ENCODE assay signal across 14 cellular contexts in the genomic region with DNA sequence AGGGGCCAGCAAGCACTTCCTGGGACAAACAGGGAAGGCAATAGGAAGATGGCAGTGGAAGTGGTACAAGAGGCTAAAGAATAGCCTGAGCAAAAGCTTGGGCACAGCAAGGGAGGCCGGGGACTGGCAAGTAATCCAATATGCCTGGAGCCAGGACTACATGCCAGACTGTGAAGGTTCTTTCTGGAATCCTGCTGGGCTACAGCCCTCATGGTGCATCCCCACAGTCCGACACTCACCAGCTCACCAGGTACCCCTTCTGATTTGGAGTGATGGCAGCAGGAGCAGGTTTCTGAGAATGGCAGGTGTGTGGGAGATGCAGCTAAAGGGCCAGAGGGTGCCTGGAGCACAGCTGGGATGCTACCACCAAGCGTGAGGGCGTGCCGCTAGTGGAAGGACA. TPM values are rescaled to one million over a fixed set of nuclear protein-coding genes. Genes with fewer than 3 reads are reported as not detected.
A peak's percentile ranks its signal among the peaks of the same experiment; 100 is the strongest.
DNase-seq lines count a peak whose midpoint lies in the region; TF ChIP-seq lines count a peak whose summit lies in the region.
"Had no signal": no experiment of that assay in that cellular context is flagged by ENCODE, and none has a peak within 500 bp of the region (broad histone marks: within the 10 kb centered on the region; RNA-seq: fewer than 3 reads in every experiment).

No MANE protein-coding gene starts in this region.

- no peaks in the 10 kb centered on the region for H3K36me3 Mint-ChIP-seq in osteocyte (ENCODE audit: unreplicated experiment)
- no peaks in the 10 kb centered on the region for H3K36me3 Mint-ChIP-seq in activated CD4-positive, alpha-beta memory T cell treated with anti-CD3 and anti-CD28 coated beads, Interleukin-2, amount 10 ng/mL, durations not matched to agents 7 days and 5 days (ENCODE audit: low read depth)

- H3K36me3 ChIP-seq in HEK293 (ENCODE audit: control insufficient read depth in 2 of 2, insufficient read depth in 1 of 2, low read length in 2 of 2): peaks cover 0 to 6% of the 10 kb centered on the region in 2 experiments; a peak in 1 of 3 replicates
- no peaks in the 10 kb centered on the region for H3K36me3 ChIP-seq in OCI-LY7 (ENCODE audit: insufficient read depth, low read length)

- no peaks in the 10 kb centered on the region for H3K79me2 ChIP-seq in OCI-LY7 (ENCODE audit: insufficient read depth, low read depth, low read length)

- H3K27ac ChIP-seq in HEK293 (ENCODE audit: extremely low read depth, low read depth, low read length): no peak overlapping the region
- H3K27ac ChIP-seq in OCI-LY7 (ENCODE audit: low read depth, low read length, poor library complexity, severe bottlenecking): no peak overlapping the region
- H3K27ac ChIP-seq: GM23248 had no signal

- CTCF ChIA-PET in HEK293 (lab: Yijun Ruan, JAX) (interaction anchor here (0.7 kb wide), 1 partner anchor 8 kb away, joined by 3 read pairs; no protein-coding TSS in a partner anchor), OCI-LY7 (lab: Charles Lee; ENCODE audit: unreplicated experiment) (no interaction called here)
- CTCF ChIA-PET in activated CD4-positive, alpha-beta memory T cell treated with anti-CD3 and anti-CD28 coated beads, Interleukin-2, amount 10 ng/mL, durations not matched to agents 7 days and 5 days (lab: Charles Lee): no interaction called here

- no peak overlapping the region for H2AFZ ChIP-seq in OCI-LY7 (ENCODE audit: low read length)
- H2AFZ ChIP-seq: GM23248 had no signal

- no peaks in the 10 kb centered on the region for H4K20me1 ChIP-seq in OCI-LY7 (ENCODE audit: insufficient read depth, low read length)

- H3K4me3 ChIP-seq in HEK293 (ENCODE audit: low read depth, low read length) (no peak overlapping the region), OCI-LY7 (ENCODE audit: low read depth, low read length, poor library complexity, severe bottlenecking) (no peak overlapping the region)
- H3K4me3 ChIP-seq: GM23248 had no signal

- peaks cover 2% of the 10 kb centered on the region for H3K4me1 Mint-ChIP-seq in osteocyte (ENCODE audit: unreplicated experiment)
- no peaks in the 10 kb centered on the region for H3K4me1 Mint-ChIP-seq in activated CD4-positive, alpha-beta memory T cell treated with anti-CD3 and anti-CD28 coated beads, Interleukin-2, amount 10 ng/mL, durations not matched to agents 7 days and 5 days

- H3K27me3 Mint-ChIP-seq in osteocyte (ENCODE audit: unreplicated experiment): no peaks in the 10 kb centered on the region
- H3K27me3 Mint-ChIP-seq in activated CD4-positive, alpha-beta memory T cell treated with anti-CD3 and anti-CD28 coated beads, Interleukin-2, amount 10 ng/mL, durations not matched to agents 7 days and 5 days: no peaks in the 10 kb centered on the region
- H3K27me3 Mint-ChIP-seq: CD4-positive, alpha-beta memory T cell had no signal

- H3K27ac Mint-ChIP-seq in osteocyte (ENCODE audit: unreplicated experiment): no peak overlapping the region
- H3K27ac Mint-ChIP-seq in activated CD4-positive, alpha-beta memory T cell treated with anti-CD3 and anti-CD28 coated beads, Interleukin-2, amount 10 ng/mL, durations not matched to agents 7 days and 5 days: no peak overlapping the region
- H3K27ac Mint-ChIP-seq: CD4-positive, alpha-beta memory T cell had no signal

- POLR2A ChIA-PET in HEK293 (lab: Yijun Ruan, JAX) (no interaction called here), OCI-LY7 (lab: Charles Lee) (interaction anchor here (0.5 to 0.7 kb wide), 3 partner anchors 39 to 335 kb away, joined by 3 to 4 read pairs (median 3); no protein-coding TSS in a partner anchor)
- POLR2A ChIA-PET in activated CD4-positive, alpha-beta memory T cell treated with anti-CD3 and anti-CD28 coated beads, Interleukin-2, amount 10 ng/mL, durations not matched to agents 7 days and 5 days (lab: Charles Lee): no interaction called here

- no TSS peak for BruUV-seq in OCI-LY7 (replicated peaks; lab: Mats Ljungman, UMichigan)

- intact Hi-C loops in OCI-LY7 (cut with micrococcal nuclease; ENCODE audit: unreplicated experiment): no loop called here

- H3K4me2 ChIP-seq in OCI-LY7 (ENCODE audit: low read length): no peak overlapping the region

- H3K4me1 ChIP-seq in HEK293 (ENCODE audit: control insufficient read depth, insufficient read depth, low read length) (no peaks in the 10 kb centered on the region), OCI-LY7 (ENCODE audit: insufficient read depth, low read length, poor library complexity, severe bottlenecking) (no peaks in the 10 kb centered on the region)

- H3K9me2 ChIP-seq in OCI-LY7 (ENCODE audit: insufficient read depth, low read length): no peaks in the 10 kb centered on the region

- TF ChIP-seq CTCF in HEK293 (tag by site-specific recombination; IDR thresholded peaks at IDR 0.05) (no peak), osteocyte (IDR thresholded peaks at IDR 0.05) (no peak), OCI-LY7 (conservative IDR thresholded peaks at IDR 0.05; ENCODE audit: low read length) (no peak), GM13976 (IDR thresholded peaks at IDR 0.05; ENCODE audit: borderline replicate concordance, control extremely low read depth, extremely low read depth, insufficient read depth, missing control alignments) (no peak)

- no peaks in the 10 kb centered on the region for H3K9me3 ChIP-seq in HEK293 (ENCODE audit: control insufficient read depth, insufficient read depth, low read depth, low read length)
- H3K9me3 ChIP-seq in OCI-LY7 (ENCODE audit: low read length): no peaks in the 10 kb centered on the region

- H3K9me3 Mint-ChIP-seq in osteocyte (ENCODE audit: unreplicated experiment): no peaks in the 10 kb centered on the region
- H3K9me3 Mint-ChIP-seq in activated CD4-positive, alpha-beta memory T cell treated with anti-CD3 and anti-CD28 coated beads, Interleukin-2, amount 10 ng/mL, durations not matched to agents 7 days and 5 days: no peaks in the 10 kb centered on the region
- H3K9me3 Mint-ChIP-seq: CD4-positive, alpha-beta memory T cell had no signal

- DNase-seq in cerebellar cortex (ENCODE audit: low spot score) (peak; percentile 77), osteocyte (ENCODE audit: extremely low spot score, unreplicated experiment) (peak; percentile 60), OCI-LY7 (ENCODE audit: low spot score) (no peak), GM13976 (ENCODE audit: low spot score) (no peak)
- no peak for DNase-seq in activated CD4-positive, alpha-beta memory T cell treated with anti-CD3 and anti-CD28 coated beads, Interleukin-2, amount 10 ng/mL, durations not matched to agents 7 days and 5 days
- DNase-seq: Calu3; CD4-positive, alpha-beta memory T cell; COR-L47; DMS53; DMS79 treated with DMSO at 0.1 percent for 48 hours; GM23248; H7; HCEC 1CT had no signal

- in situ Hi-C loops in GM13976 (cut with MboI; ENCODE audit: low sequenced_read_pairs, unreplicated experiment): no loop called here

- H3K4me3 Mint-ChIP-seq in osteocyte (ENCODE audit: unreplicated experiment): no peak overlapping the region
- no peak overlapping the region for H3K4me3 Mint-ChIP-seq in activated CD4-positive, alpha-beta memory T cell treated with anti-CD3 and anti-CD28 coated beads, Interleukin-2, amount 10 ng/mL, durations not matched to agents 7 days and 5 days
- H3K4me3 Mint-ChIP-seq: CD4-positive, alpha-beta memory T cell had no signal

TF ChIP-seq in HEK293, 187 proteins besides CTCF, POLR2A, EP300 and RAD21:
- TF ChIP-seq ZNF155 (tag by site-specific recombination; IDR thresholded peaks at IDR 0.05) (no peak), ZIC2 (tag by site-specific recombination; IDR thresholded peaks at IDR 0.05) (peak; percentile 52), ZNF24 (tag by site-specific recombination; IDR thresholded peaks at IDR 0.05) (no peak)

RNA-seq across cellular contexts. Expression of a gene that starts 32.2 kb away (rescaled TPM):
- 45.2 and 50.7 TPM in 2 replicates for total RNA-seq in osteocyte
- not detected in 2 replicates for total RNA-seq in OCI-LY7 (2014; rRNA removed; shearing (Covaris generic))
- total RNA-seq in OCI-LY7 (2022): not detected in 2 replicates
- total RNA-seq in activated CD4-positive, alpha-beta memory T cell treated with anti-CD3 and anti-CD28 coated beads, Interleukin-2, amount 10 ng/mL, durations not matched to agents 7 days and 5 days: 10 to 100 TPM; 20.7 to 23.0 TPM

Comparison
In these comparisons a context has a peak if more than half of its experiments do, and no peak if none do; other contexts are left out.
1. DNase-seq: peak in cerebellar cortex (single experiment) and osteocyte (single experiment); none in OCI-LY7 (single experiment), GM13976 (single experiment) and activated CD4-positive, alpha-beta memory T cell treated with anti-CD3 and anti-CD28 coated beads, Interleukin-2, amount 10 ng/mL, durations not matched to agents 7 days and 5 days (single experiment).
2. RNA of a gene that starts 32.2 kb away (total RNA-seq): 45.2 to 50.7 TPM in osteocyte and 20.7 to 23.0 TPM in activated CD4-positive, alpha-beta memory T cell treated with anti-CD3 and anti-CD28 coated beads, Interleukin-2, amount 10 ng/mL, durations not matched to agents 7 days and 5 days; not detected in OCI-LY7; every median in the first group is over 10 times any median in the second.